ENCODE assay signal across 1 cellular context in genomic region chr12:80707126-80707829, GRCh38.
TF ChIP-seq lines count a peak whose summit lies in the region.

MYF6 (plus strand) TSS chr12:80707634; CDS start chr12:80707720, 86 bp downstream.

TF ChIP-seq in GM12878, 131 proteins besides CTCF, POLR2A, EP300 and RAD21 (continued from another document):
- TF ChIP-seq ZBTB11 (CRISPR knock-in tag; IDR thresholded peaks at IDR 0.05) (no peak), IKZF1 (conservative IDR thresholded peaks at IDR 0.05) (no peak), E2F8 (IDR thresholded peaks at IDR 0.05; ENCODE audit: low read depth, partially characterized antibody) (no peak), YY1 (IDR thresholded peaks at IDR 0.05; ENCODE audit: low read depth, low read length) (no peak), KLF5 (IDR thresholded peaks at IDR 0.05; ENCODE audit: partially characterized antibody) (no peak), JUND (IDR thresholded peaks at IDR 0.05; ENCODE audit: low read depth, low read length) (no peak), SREBF2 (IDR thresholded peaks at IDR 0.05; ENCODE audit: low read length) (no peak), PML (IDR thresholded peaks at IDR 0.05; ENCODE audit: low read length) (no peak), BACH1 (IDR thresholded peaks at IDR 0.05; ENCODE audit: borderline replicate concordance) (no peak), HDAC6 (IDR thresholded peaks at IDR 0.05; ENCODE audit: unreplicated experiment) (no peak), KDM1A (IDR thresholded peaks at IDR 0.05; ENCODE audit: borderline replicate concordance) (no peak), ASH2L (IDR thresholded peaks at IDR 0.05; ENCODE audit: borderline replicate concordance, low read depth) (no peak), SMAD5 (IDR thresholded peaks at IDR 0.05; ENCODE audit: low read depth) (no peak), ZNF274 (IDR thresholded peaks at IDR 0.05; ENCODE audit: insufficient read depth, insufficient read length) (no peak)
